In the genomic region with DNA sequence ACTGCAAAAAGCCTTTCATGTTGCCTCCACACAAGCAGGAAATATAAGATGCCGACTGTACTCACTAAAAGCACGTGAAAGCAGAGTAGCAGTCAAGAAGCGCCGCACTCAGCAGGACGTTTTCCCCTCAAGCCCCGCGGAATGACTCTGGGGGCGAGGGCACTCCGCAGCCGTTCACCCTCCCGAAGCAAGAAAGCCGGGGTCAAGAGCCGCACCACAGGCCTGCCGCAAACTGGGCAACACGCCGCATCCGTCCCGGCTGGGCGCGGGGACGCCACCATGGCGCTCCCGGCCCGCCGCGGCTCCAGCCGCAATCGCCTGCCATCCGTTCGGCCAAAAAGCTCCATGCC, we compare ENCODE assay signal across 2 cellular contexts.
TF ChIP-seq lines count a peak whose summit lies in the region.

No MANE protein-coding gene starts in this region.

TF ChIP-seq in SK-N-SH treated with all-trans-retinoic acid at 6 μM for 48 hours, 23 proteins besides CTCF, POLR2A, EP300 and RAD21 (continued from another document):
- TF ChIP-seq ZNF565 (CRISPR knock-in tag; conservative IDR thresholded peaks at IDR 0.05; ENCODE audit: low read depth) (no peak), BACH2 (CRISPR knock-in tag; IDR thresholded peaks at IDR 0.05; ENCODE audit: borderline replicate concordance) (no peak), TOX (CRISPR knock-in tag; IDR thresholded peaks at IDR 0.05; ENCODE audit: borderline replicate concordance) (no peak), ISL1 (CRISPR knock-in tag; IDR thresholded peaks at IDR 0.05) (no peak), ESRRG (CRISPR knock-in tag; IDR thresholded peaks at IDR 0.05) (no peak), CSDC2 (CRISPR knock-in tag; IDR thresholded peaks at IDR 0.05) (no peak), ZFP30 (CRISPR knock-in tag; IDR thresholded peaks at IDR 0.05) (no peak), ZNF70 (CRISPR knock-in tag; IDR thresholded peaks at IDR 0.05) (no peak), ZC3H10 (CRISPR knock-in tag; IDR thresholded peaks at IDR 0.05) (no peak), TCF4 (CRISPR knock-in tag; IDR thresholded peaks at IDR 0.05; ENCODE audit: borderline replicate concordance) (no peak), SNAI2 (CRISPR knock-in tag; IDR thresholded peaks at IDR 0.05) (no peak)
- TF ChIP-seq, protein P1, sequence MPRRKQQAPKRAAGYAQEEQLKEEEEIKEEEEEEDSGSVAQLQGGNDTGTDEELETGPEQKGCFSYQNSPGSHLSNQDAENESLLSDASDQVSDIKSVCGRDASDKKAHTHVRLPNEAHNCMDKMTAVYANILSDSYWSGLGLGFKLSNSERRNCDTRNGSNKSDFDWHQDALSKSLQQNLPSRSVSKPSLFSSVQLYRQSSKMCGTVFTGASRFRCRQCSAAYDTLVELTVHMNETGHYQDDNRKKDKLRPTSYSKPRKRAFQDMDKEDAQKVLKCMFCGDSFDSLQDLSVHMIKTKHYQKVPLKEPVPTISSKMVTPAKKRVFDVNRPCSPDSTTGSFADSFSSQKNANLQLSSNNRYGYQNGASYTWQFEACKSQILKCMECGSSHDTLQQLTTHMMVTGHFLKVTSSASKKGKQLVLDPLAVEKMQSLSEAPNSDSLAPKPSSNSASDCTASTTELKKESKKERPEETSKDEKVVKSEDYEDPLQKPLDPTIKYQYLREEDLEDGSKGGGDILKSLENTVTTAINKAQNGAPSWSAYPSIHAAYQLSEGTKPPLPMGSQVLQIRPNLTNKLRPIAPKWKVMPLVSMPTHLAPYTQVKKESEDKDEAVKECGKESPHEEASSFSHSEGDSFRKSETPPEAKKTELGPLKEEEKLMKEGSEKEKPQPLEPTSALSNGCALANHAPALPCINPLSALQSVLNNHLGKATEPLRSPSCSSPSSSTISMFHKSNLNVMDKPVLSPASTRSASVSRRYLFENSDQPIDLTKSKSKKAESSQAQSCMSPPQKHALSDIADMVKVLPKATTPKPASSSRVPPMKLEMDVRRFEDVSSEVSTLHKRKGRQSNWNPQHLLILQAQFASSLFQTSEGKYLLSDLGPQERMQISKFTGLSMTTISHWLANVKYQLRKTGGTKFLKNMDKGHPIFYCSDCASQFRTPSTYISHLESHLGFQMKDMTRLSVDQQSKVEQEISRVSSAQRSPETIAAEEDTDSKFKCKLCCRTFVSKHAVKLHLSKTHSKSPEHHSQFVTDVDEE (CRISPR knock-in tag; IDR thresholded peaks at IDR 0.05): no peak
- TF ChIP-seq, protein P2, sequence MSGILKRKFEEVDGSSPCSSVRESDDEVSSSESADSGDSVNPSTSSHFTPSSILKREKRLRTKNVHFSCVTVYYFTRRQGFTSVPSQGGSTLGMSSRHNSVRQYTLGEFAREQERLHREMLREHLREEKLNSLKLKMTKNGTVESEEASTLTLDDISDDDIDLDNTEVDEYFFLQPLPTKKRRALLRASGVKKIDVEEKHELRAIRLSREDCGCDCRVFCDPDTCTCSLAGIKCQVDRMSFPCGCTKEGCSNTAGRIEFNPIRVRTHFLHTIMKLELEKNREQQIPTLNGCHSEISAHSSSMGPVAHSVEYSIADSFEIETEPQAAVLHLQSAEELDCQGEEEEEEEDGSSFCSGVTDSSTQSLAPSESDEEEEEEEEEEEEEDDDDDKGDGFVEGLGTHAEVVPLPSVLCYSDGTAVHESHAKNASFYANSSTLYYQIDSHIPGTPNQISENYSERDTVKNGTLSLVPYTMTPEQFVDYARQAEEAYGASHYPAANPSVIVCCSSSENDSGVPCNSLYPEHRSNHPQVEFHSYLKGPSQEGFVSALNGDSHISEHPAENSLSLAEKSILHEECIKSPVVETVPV (CRISPR knock-in tag; IDR thresholded peaks at IDR 0.05): no peak

TF ChIP-seq in H1, 55 proteins besides CTCF, POLR2A, EP300 and RAD21:
- no peak for TF ChIP-seq GABPA (IDR thresholded peaks at IDR 0.05; ENCODE audit: borderline replicate concordance, insufficient read depth, low read length)
TF ChIP-seq in H1: peak in this region for 0.
